18 cellular contexts compared by ENCODE assay signal in genomic region chr10:61313460-61313859, GRCh38.
DNase-seq lines count a peak whose midpoint lies in the region; ATAC-seq and TF ChIP-seq lines count a peak whose summit lies in the region.
"Had no signal": no experiment of that assay in that cellular context is flagged by ENCODE, and none has a peak within 500 bp of the region (broad histone marks: within the 10 kb centered on the region; RNA-seq: fewer than 3 reads in every experiment).

No MANE protein-coding gene starts in this region.

- no peaks in the 10 kb centered on the region for H3K36me3 Mint-ChIP-seq in GM23338 (ENCODE audit: low read depth)

- no peak overlapping the region for H3K4me3 ChIP-seq in GM23338
- H3K4me3 ChIP-seq in adipocyte (ENCODE audit: low read length), result no peak overlapping the region
- H3K4me3 ChIP-seq: BLaER1, left lung, pancreas, Peyer's patch, skin epidermis had no signal

- H3K27me3 Mint-ChIP-seq in GM23338 (ENCODE audit: insufficient read depth, low read depth, poor library complexity), result no peaks in the 10 kb centered on the region
- H3K27me3 Mint-ChIP-seq: central memory CD8-positive, alpha-beta T cell; effector memory CD8-positive, alpha-beta T cell had no signal

- no peaks in the 10 kb centered on the region for H3F3A ChIP-seq in GM23338 (replicated peaks; ENCODE audit: low read depth)

- DNase-seq in AG08395 (ENCODE audit: low spot score) (peak; percentile 12), GM23338 (ENCODE audit: low spot score) (no peak), adipocyte (ENCODE audit: low read depth) (peak; percentile 30), left lobe of liver (ENCODE audit: low spot score) (no peak), DMS 273 treated with DMSO at 0.1 percent for 48 hours (lab: John Stamatoyannopoulos, UW) (no peak), cerebellum (ENCODE audit: low spot score) (no peak)
- DNase-seq in stimulated activated CD4-positive, alpha-beta T cell treated with anti-CD3 and anti-CD28 coated beads, Interleukin-4, amount 100 ng/mL, for 4 hours, result no peak
- no peak for DNase-seq in effector CD8-positive, alpha-beta T cell (lab: John Stamatoyannopoulos, UW)
- DNase-seq: activated CD4-positive, alpha-beta T cell treated with anti-CD3 and anti-CD28 coated beads, Interleukin-2, amount 50 U/mL, for 4 hours; effector memory CD8-positive, alpha-beta T cell; foreskin melanocyte; GOT3; left lung; pancreas; Peyer's patch had no signal

- H2AFZ ChIP-seq in GM23338, result peak overlapping the region; percentile 4; the same call in 1 of the 2 replicates

- ATAC-seq in GM23338, result no peak
- peak; percentile 14 for ATAC-seq in left lobe of liver
- ATAC-seq: effector memory CD8-positive, alpha-beta T cell; left lung; pancreas had no signal

- no peaks in the 10 kb centered on the region for H3K36me3 ChIP-seq in GM23338 (ENCODE audit: insufficient read depth)
- H3K36me3 ChIP-seq in adipocyte (ENCODE audit: control insufficient read depth, insufficient read depth, low read length, severe bottlenecking), result no peaks in the 10 kb centered on the region
- H3K36me3 ChIP-seq: BLaER1, left lung, pancreas, Peyer's patch had no signal

- H3K79me2 ChIP-seq in GM23338 (replicated peaks; ENCODE audit: insufficient read depth), result no peaks in the 10 kb centered on the region

- no peak for TF ChIP-seq CTCF in GM23338 (conservative IDR thresholded peaks at IDR 0.05; ENCODE audit: low read depth in 2 of 2)

- peaks cover 6% of the 10 kb centered on the region for H3K9me3 ChIP-seq in adipocyte (ENCODE audit: control insufficient read depth, low read length)
- H3K9me3 ChIP-seq: BLaER1, left lung, pancreas, Peyer's patch had no signal

- no peak overlapping the region for H3K4me2 ChIP-seq in GM23338
- H3K4me2 ChIP-seq: BLaER1 had no signal

- H3K9me2 ChIP-seq in GM23338 (ENCODE audit: insufficient read depth), result no peaks in the 10 kb centered on the region

- no peaks in the 10 kb centered on the region for H3K4me1 Mint-ChIP-seq in GM23338

- no peak overlapping the region for H3K4me3 Mint-ChIP-seq in GM23338
- H3K4me3 Mint-ChIP-seq: central memory CD8-positive, alpha-beta T cell had no signal

- no peak overlapping the region for H3K27ac ChIP-seq in GM23338 (ENCODE audit: low read depth)
- H3K27ac ChIP-seq: BLaER1, left lung, pancreas, Peyer's patch, skin epidermis had no signal

- no peak overlapping the region for H3K9ac ChIP-seq in adipocyte (ENCODE audit: low read length)
- H3K9ac ChIP-seq: BLaER1 had no signal

- H3K4me1 ChIP-seq in GM23338 (ENCODE audit: insufficient read depth), result no peaks in the 10 kb centered on the region
- peaks cover 9% of the 10 kb centered on the region for H3K4me1 ChIP-seq in adipocyte (ENCODE audit: control insufficient read depth, insufficient read depth, low read length)
- H3K4me1 ChIP-seq: left lung, pancreas, Peyer's patch had no signal

- H4K20me1 ChIP-seq in GM23338 (replicated peaks; ENCODE audit: insufficient read depth), result no peaks in the 10 kb centered on the region
- H4K20me1 ChIP-seq: BLaER1 had no signal

- H3K27me3 ChIP-seq in GM23338 (ENCODE audit: insufficient read depth), result no peaks in the 10 kb centered on the region
- no peaks in the 10 kb centered on the region for H3K27me3 ChIP-seq in adipocyte (replicated peaks; ENCODE audit: control insufficient read depth, insufficient read depth, low read length)
- H3K27me3 ChIP-seq: BLaER1, left lung, pancreas, Peyer's patch had no signal

- no peaks in the 10 kb centered on the region; the same call in 2 of the 3 replicates for H3K9me3 Mint-ChIP-seq in GM23338
- H3K9me3 Mint-ChIP-seq: central memory CD8-positive, alpha-beta T cell; effector memory CD8-positive, alpha-beta T cell had no signal

- no peak overlapping the region for H3K27ac Mint-ChIP-seq in GM23338
- H3K27ac Mint-ChIP-seq: effector memory CD8-positive, alpha-beta T cell had no signal

TF ChIP-seq in GM23338, 12 proteins besides CTCF, POLR2A, EP300 and RAD21:
- TF ChIP-seq EZH2phosphoT487 (IDR thresholded peaks at IDR 0.05; ENCODE audit: unreplicated experiment) (no peak), EZH2 (IDR thresholded peaks at IDR 0.05; ENCODE audit: low read depth, unreplicated experiment) (no peak), POLR2AphosphoS5 (IDR thresholded peaks at IDR 0.05; ENCODE audit: low read depth) (no peak), STAT1 (IDR thresholded peaks at IDR 0.05; ENCODE audit: unreplicated experiment) (no peak), ZNF331 (CRISPR knock-in tag; IDR thresholded peaks at IDR 0.05; ENCODE audit: low read depth) (no peak), JUNB (IDR thresholded peaks at IDR 0.05; ENCODE audit: unreplicated experiment) (no peak), NANOG (IDR thresholded peaks at IDR 0.05; ENCODE audit: borderline replicate concordance) (no peak)

Comparison
In these comparisons a context has a peak if more than half of its experiments do, and no peak if none do; other contexts are left out.
1. DNase-seq: peak in AG08395 (single experiment) and adipocyte (single experiment); none in GM23338 (single experiment), left lobe of liver (single experiment), DMS 273 treated with DMSO at 0.1 percent for 48 hours (single experiment), cerebellum (single experiment), stimulated activated CD4-positive, alpha-beta T cell treated with anti-CD3 and anti-CD28 coated beads, Interleukin-4, amount 100 ng/mL, for 4 hours (0 of 2) and effector CD8-positive, alpha-beta T cell (single experiment).